8 cellular contexts compared by ENCODE assay signal in genomic region chr4:26861434-26862186, GRCh38. TPM values are rescaled to one million over a fixed set of nuclear protein-coding genes. Genes with fewer than 3 reads are reported as not detected.
DNase-seq lines count a peak whose midpoint lies in the region; ATAC-seq, FAIRE-seq and TF ChIP-seq lines count a peak whose summit lies in the region.

No MANE protein-coding gene starts in this region.

- H3K36me3 Mint-ChIP-seq in Caco-2 (ENCODE audit: insufficient read depth, unreplicated experiment): peaks cover 19% of the 10 kb centered on the region
- peaks cover 6% of the 10 kb centered on the region for H3K36me3 Mint-ChIP-seq in activated T-helper 17 cell treated with anti-CD3 and anti-CD28 coated beads, Interleukin-2, amount 50 U/mL, for 72 hours (ENCODE audit: low read depth)

- H2AFZ ChIP-seq in PC-9: peak overlapping the region; percentile 96
- peak overlapping the region; percentile 62 for H2AFZ ChIP-seq in neural cell (ENCODE audit: low read depth, low read length)

- POLR2A ChIA-PET in Caco-2 (lab: Charles Lee): interaction anchor here (0.6 to 0.7 kb wide), 5 partner anchors 82 to 424 kb away, joined by 3 to 4 read pairs (median 3); no protein-coding TSS in a partner anchor
- POLR2A ChIA-PET in PC-9 (lab: Charles Lee; ENCODE audit: unreplicated experiment): interaction anchor here (0.6 to 0.7 kb wide), 4 partner anchors 46 to 293 kb away, joined by 3 to 19 read pairs (median 4); no protein-coding TSS in a partner anchor

- H3K27me3 Mint-ChIP-seq in Caco-2 (ENCODE audit: insufficient read depth, unreplicated experiment): no peaks in the 10 kb centered on the region
- no peaks in the 10 kb centered on the region for H3K27me3 Mint-ChIP-seq in activated T-helper 17 cell treated with anti-CD3 and anti-CD28 coated beads, Interleukin-2, amount 50 U/mL, for 72 hours

- no peaks in the 10 kb centered on the region for H3K9me3 ChIP-seq in Caco-2
- no peaks in the 10 kb centered on the region for H3K9me3 ChIP-seq in PC-9 (ENCODE audit: insufficient read depth, low read depth)
- no peaks in the 10 kb centered on the region for H3K9me3 ChIP-seq in neural cell (ENCODE audit: low read length)

- peaks cover 11% of the 10 kb centered on the region for H3K4me1 ChIP-seq in Caco-2
- peaks cover 26% of the 10 kb centered on the region for H3K4me1 ChIP-seq in PC-9 (replicated peaks; ENCODE audit: insufficient read depth)

- H3K79me2 ChIP-seq in PC-9 (ENCODE audit: low read depth): peaks cover 57% of the 10 kb centered on the region
- H3K79me2 ChIP-seq in neural cell (replicated peaks; ENCODE audit: insufficient read depth, low read length): peaks cover 42% of the 10 kb centered on the region

- BruUV-seq in Caco-2 (replicated peaks; lab: Mats Ljungman, UMichigan): no TSS peak
- TSS peak; percentile 30 for BruUV-seq in PC-9 (replicated peaks; lab: Mats Ljungman, UMichigan)

- peak; percentile 26 for TF ChIP-seq RAD21 in neural cell (conservative IDR thresholded peaks at IDR 0.05)

- DNase-seq in Caco-2 (peak; percentile 55 to 58), HTR-8/SVneo (ENCODE audit: insufficient read length, low spot score) (peak; percentile 33), PC-9 (peak; percentile 34 to 66), fibroblast of pulmonary artery (ENCODE audit: low read depth) (peak; percentile 69), stromal cell of bone marrow (ENCODE audit: low read depth) (peak; percentile 45)

- H3K9me2 ChIP-seq in PC-9 (ENCODE audit: insufficient read depth): no peaks in the 10 kb centered on the region
- H3K9me2 ChIP-seq in neural cell (ENCODE audit: insufficient read depth, low read length): no peaks in the 10 kb centered on the region

- no peaks in the 10 kb centered on the region for H3K36me3 ChIP-seq in Caco-2 (ENCODE audit: control insufficient read depth, insufficient read depth, low read length)
- no peaks in the 10 kb centered on the region for H3K36me3 ChIP-seq in PC-9 (ENCODE audit: low read depth)
- no peaks in the 10 kb centered on the region for H3K36me3 ChIP-seq in neural cell (ENCODE audit: insufficient read depth, low read length)

- peak overlapping the region; percentile 85 for H3K27ac Mint-ChIP-seq in Caco-2 (ENCODE audit: unreplicated experiment)
- H3K27ac Mint-ChIP-seq in activated T-helper 17 cell treated with anti-CD3 and anti-CD28 coated beads, Interleukin-2, amount 50 U/mL, for 72 hours: peak overlapping the region; percentile 94

- ATAC-seq in GM21367 (IDR thresholded peaks at IDR 0.05; ENCODE audit: unreplicated experiment): peak; percentile 26
- ATAC-seq in activated T-helper 17 cell treated with anti-CD3 and anti-CD28 coated beads, Interleukin-2, amount 50 U/mL, for 72 hours (replicated peaks): peak; percentile 47

- no peak for TF ChIP-seq EP300 in neural cell (conservative IDR thresholded peaks at IDR 0.05; ENCODE audit: poor library complexity, severe bottlenecking)

- peaks cover 18% of the 10 kb centered on the region for H3F3A ChIP-seq in PC-9 (ENCODE audit: insufficient read depth, low read depth)
- H3F3A ChIP-seq in neural cell (ENCODE audit: insufficient read depth, low read length, poor library complexity, severe bottlenecking): no peaks in the 10 kb centered on the region

- H3K4me2 ChIP-seq in PC-9 (peak overlapping the region; percentile 98), neural cell (ENCODE audit: low read length) (peak overlapping the region; percentile 71)

- H3K4me3 Mint-ChIP-seq in Caco-2 (ENCODE audit: unreplicated experiment): peak overlapping the region; percentile 80
- H3K4me3 Mint-ChIP-seq in activated T-helper 17 cell treated with anti-CD3 and anti-CD28 coated beads, Interleukin-2, amount 50 U/mL, for 72 hours: peak overlapping the region; percentile 92

- H4K20me1 ChIP-seq in PC-9 (ENCODE audit: insufficient read depth) (no peaks in the 10 kb centered on the region), neural cell (ENCODE audit: insufficient read depth) (no peaks in the 10 kb centered on the region)

- H3K27me3 ChIP-seq in Caco-2 (replicated peaks; ENCODE audit: control insufficient read depth, insufficient read depth, low read length): no peaks in the 10 kb centered on the region
- no peaks in the 10 kb centered on the region for H3K27me3 ChIP-seq in PC-9 (ENCODE audit: insufficient read depth, low read depth)
- H3K27me3 ChIP-seq in neural cell (ENCODE audit: insufficient read depth, low read depth, low read length): no peaks in the 10 kb centered on the region

- H3K4me3 ChIP-seq in Caco-2 (ENCODE audit: low read depth, low read length) (peak overlapping the region; percentile 74), PC-9 (peak overlapping the region; percentile 65), fibroblast of pulmonary artery (replicated peaks; ENCODE audit: low read depth, low read length) (peak overlapping the region; percentile 89), neural cell (ENCODE audit: low read length) (peak overlapping the region; percentile 75)

- no peaks in the 10 kb centered on the region for H3K9me3 Mint-ChIP-seq in Caco-2 (ENCODE audit: unreplicated experiment)
- no peaks in the 10 kb centered on the region for H3K9me3 Mint-ChIP-seq in activated T-helper 17 cell treated with anti-CD3 and anti-CD28 coated beads, Interleukin-2, amount 50 U/mL, for 72 hours

- intact Hi-C loops in Caco-2 (cut with micrococcal nuclease; ENCODE audit: unreplicated experiment) (loop anchor here (1.0 to 5.0 kb wide), 5 partner anchors 10 to 404 kb away; no protein-coding TSS in a partner anchor), PC-9 (cut with micrococcal nuclease; ENCODE audit: unreplicated experiment) (loop anchor here (5.0 to 10.0 kb wide), 2 partner anchors 151 to 277 kb away; partner anchors contain the start of gene TBC1D19)

- H3K4me1 Mint-ChIP-seq in Caco-2 (ENCODE audit: low read depth, unreplicated experiment): peaks cover 27% of the 10 kb centered on the region
- peaks cover 46% of the 10 kb centered on the region for H3K4me1 Mint-ChIP-seq in activated T-helper 17 cell treated with anti-CD3 and anti-CD28 coated beads, Interleukin-2, amount 50 U/mL, for 72 hours

- peak overlapping the region; percentile 80 for H3K9ac ChIP-seq in neural cell (ENCODE audit: low read length)

- no peak for FAIRE-seq in HTR-8/SVneo (lab: Jason Lieb, UNC)

- CTCF ChIA-PET in Caco-2 (lab: Charles Lee) (interaction anchor here (0.6 to 0.8 kb wide), 2 partner anchors 13 to 71 kb away, joined by 3 to 8 read pairs; no protein-coding TSS in a partner anchor), PC-9 (lab: Charles Lee) (no interaction called here)

- H3K27ac ChIP-seq in PC-9: no peak overlapping the region
- peak overlapping the region; percentile 82 for H3K27ac ChIP-seq in neural cell (ENCODE audit: low read length)

- TF ChIP-seq CTCF in Caco-2 (IDR thresholded peaks at IDR 0.05; ENCODE audit: insufficient read depth in 1 of 2, low read depth in 1 of 2, low read length in 1 of 2, severe bottlenecking in 1 of 2, unreplicated experiment in 1 of 2) (no peak), PC-9 (conservative IDR thresholded peaks at IDR 0.05) (no peak), fibroblast of pulmonary artery (IDR thresholded peaks at IDR 0.05; ENCODE audit: low read length, missing control alignments) (no peak), neural cell (IDR thresholded peaks at IDR 0.05; ENCODE audit: poor library complexity, severe bottlenecking) (no peak)

TF ChIP-seq in neural cell, 6 proteins besides CTCF, POLR2A, EP300 and RAD21:
- TF ChIP-seq REST (IDR thresholded peaks at IDR 0.05; ENCODE audit: borderline replicate concordance) (peak; percentile 46), EZH2 (IDR thresholded peaks at IDR 0.05; ENCODE audit: borderline replicate concordance, insufficient read depth, low read length, poor library complexity, severe bottlenecking) (no peak), TAF1 (IDR thresholded peaks at IDR 0.05; ENCODE audit: low read depth) (peak; percentile 41), MXI1 (conservative IDR thresholded peaks at IDR 0.05; ENCODE audit: poor library complexity, severe bottlenecking) (no peak), POLR2AphosphoS5 (IDR thresholded peaks at IDR 0.05) (no peak), SMC3 (conservative IDR thresholded peaks at IDR 0.05; ENCODE audit: poor library complexity) (peak; percentile 25)

RNA-seq across cellular contexts. Expression of gene STIM2, which starts 1.0 kb away (rescaled TPM):
- 27.2 and 28.5 TPM in 2 replicates for total RNA-seq in Caco-2 (2022)
- 21.8 and 30.2 TPM in 2 replicates for total RNA-seq in PC-9 (2021)
- total RNA-seq in activated T-helper 17 cell treated with anti-CD3 and anti-CD28 coated beads, Interleukin-2, amount 50 U/mL, for 72 hours: 10 to 100 TPM; 38.4 to 39.6 TPM
- polyA plus RNA-seq in neural cell: 16.9 and 25.3 TPM in 2 replicates
- 33.7 and 37.7 TPM in 2 replicates for polyA minus RNA-seq in neural cell
